ENCODE assay signal across 30 cellular contexts in the genomic region with DNA sequence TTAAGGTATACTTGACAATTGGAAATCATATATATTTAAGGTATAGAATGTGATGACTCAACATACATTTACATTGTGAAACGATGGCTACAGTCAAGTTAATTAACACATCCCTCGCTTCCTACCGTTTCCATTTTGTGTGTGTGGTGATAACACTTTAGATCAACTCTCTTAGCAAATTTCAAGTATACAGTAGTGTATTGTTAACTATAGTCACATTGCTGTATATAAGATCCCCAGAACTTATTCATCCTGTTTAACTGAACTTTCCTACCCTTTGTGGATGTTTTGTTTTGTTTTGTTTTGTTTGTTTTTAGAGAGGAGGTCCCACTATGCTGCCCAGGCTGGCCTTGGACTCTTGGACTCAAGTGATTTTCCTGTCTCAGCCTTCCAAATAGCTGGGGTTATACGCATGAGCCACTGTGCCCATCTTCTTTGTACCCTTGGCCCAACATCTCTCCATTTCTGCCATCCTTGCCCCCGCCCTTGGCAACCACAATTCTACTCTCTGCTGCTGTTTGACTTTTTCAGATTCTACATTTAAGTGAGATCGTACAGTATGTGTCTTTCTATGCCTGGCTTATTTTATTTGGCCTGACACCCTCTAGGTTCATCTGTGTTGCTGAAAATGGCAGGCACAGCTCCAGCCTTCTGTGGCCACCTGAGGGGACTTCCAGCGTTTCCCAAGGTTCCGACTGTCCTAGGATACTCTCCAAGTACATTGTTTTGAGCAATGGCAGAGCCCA.
"Had no signal": no experiment of that assay in that cellular context is flagged by ENCODE, and none has a peak within 500 bp of the region (broad histone marks: within the 10 kb centered on the region; RNA-seq: fewer than 3 reads in every experiment).

No MANE protein-coding gene starts in this region.

- H3K36me3 Mint-ChIP-seq: activated naive CD4-positive, alpha-beta T cell treated with anti-CD3 and anti-CD28 coated beads, Interleukin-2, amount 50 U/mL, for 24 hours had no signal

- H3K4me1 Mint-ChIP-seq: activated B cell treated with CpG ODN at 0.5 μM for 24 hours; activated CD4-positive, alpha-beta T cell treated with anti-CD3 and anti-CD28 coated beads, Interleukin-2, amount 10 ng/mL, durations not matched to agents 24 days and 14 days; activated CD8-positive, alpha-beta memory T cell treated with anti-CD3 and anti-CD28 coated beads, Interleukin-2, amount 10 ng/mL, durations not matched to agents 7 days and 5 days; activated naive CD4-positive, alpha-beta T cell treated with anti-CD3 and anti-CD28 coated beads, Interleukin-2, amount 50 U/mL, for 24 hours had no signal

- ATAC-seq: activated CD8-positive, alpha-beta memory T cell treated with anti-CD3 and anti-CD28 coated beads, Interleukin-2, amount 10 ng/mL, durations not matched to agents 7 days and 5 days; Panc1; Right ventricle myocardium inferior had no signal

- H3K9me3 Mint-ChIP-seq: activated naive CD4-positive, alpha-beta T cell treated with anti-CD3 and anti-CD28 coated beads, Interleukin-2, amount 50 U/mL, for 24 hours; activated T-cell treated with anti-CD3 and anti-CD28 coated beads, Interleukin-2, amount 50 U/mL, for 24 hours had no signal

- H3K4me1 ChIP-seq: breast epithelium had no signal

- H3K4me2 ChIP-seq: KMS-11, SK-N-SH had no signal

- H3K4me3 Mint-ChIP-seq: activated B cell treated with CpG ODN at 0.5 μM for 24 hours; activated CD4-positive, alpha-beta T cell treated with anti-CD3 and anti-CD28 coated beads, Interleukin-2, amount 10 ng/mL, durations not matched to agents 24 days and 14 days; activated CD8-positive, alpha-beta memory T cell treated with anti-CD3 and anti-CD28 coated beads, Interleukin-2, amount 10 ng/mL, durations not matched to agents 7 days and 5 days; activated naive CD4-positive, alpha-beta T cell treated with anti-CD3 and anti-CD28 coated beads, Interleukin-2, amount 50 U/mL, for 24 hours; activated T-cell treated with anti-CD3 and anti-CD28 coated beads, Interleukin-2, amount 50 U/mL, for 24 hours; activated T-helper 1 cell treated with anti-CD3 and anti-CD28 coated beads, Interleukin-12 subunit alpha, Interleukin-12 subunit beta, Interleukin-2, Interleukin-4 antibody, amounts not matched to agents 30 ng/mL and 10 ng/mL and 1 ng/mL, durations not matched to agents 14 hours and 24 hours and 36 hours; T-helper 1 cell treated with Interleukin-12 subunit alpha and Interleukin-12 subunit beta and Interleukin-4 antibody, amounts not matched to agents 30 μg/mL and 1 μg/mL, for 36 hours had no signal

- H3K27me3 ChIP-seq: breast epithelium, MG63, SJCRH30 had no signal

- H3K36me3 ChIP-seq: breast epithelium, MG63, SJCRH30 had no signal

- DNase-seq: activated B cell treated with CpG ODN at 0.5 μM for 24 hours; activated CD4-positive, alpha-beta T cell treated with anti-CD3 and anti-CD28 coated beads for 1 hour; activated CD4-positive, alpha-beta T cell treated with anti-CD3 and anti-CD28 coated beads, Interleukin-2, amount 10 ng/mL, durations not matched to agents 24 days and 14 days; activated CD4-positive, alpha-beta T cell treated with anti-CD3 and anti-CD28 coated beads, Interleukin-2, amount 50 U/mL, for 48 hours; activated CD8-positive, alpha-beta memory T cell treated with anti-CD3 and anti-CD28 coated beads, Interleukin-2, amount 10 ng/mL, durations not matched to agents 7 days and 5 days; activated effector memory CD4-positive, alpha-beta T cell treated with Interleukin-2 at 50 U/mL for 16 hours; activated naive CD4-positive, alpha-beta T cell; aorta; MG63; MV-4-11; NCI-H1092 treated with DMSO at 0.1 percent for 48 hours; NCI-H1417 treated with DMSO at 0.1 percent for 48 hours; NCI-H1694 treated with DMSO at 0.1 percent for 48 hours; NCI-H2029 treated with DMSO at 0.1 percent for 48 hours; NCI-H345; NCI-H510A treated with DMSO at 0.1 percent for 48 hours; NK-92 treated with Interleukin-12 subunit alpha and Interleukin-12 subunit beta, amount 100 ng/mL, for 24 hours; OCI-M1; RPMI8226; SK-N-SH; T-helper 9 cell had no signal

- H3K27me3 Mint-ChIP-seq: activated B cell treated with CpG ODN at 0.5 μM for 24 hours; activated naive CD4-positive, alpha-beta T cell treated with anti-CD3 and anti-CD28 coated beads, Interleukin-2, amount 50 U/mL, for 24 hours; activated T-cell treated with anti-CD3 and anti-CD28 coated beads, Interleukin-2, amount 50 U/mL, for 24 hours had no signal

- H3K27ac Mint-ChIP-seq: activated B cell treated with CpG ODN at 0.5 μM for 24 hours; activated CD4-positive, alpha-beta T cell treated with anti-CD3 and anti-CD28 coated beads, Interleukin-2, amount 10 ng/mL, durations not matched to agents 24 days and 14 days; activated CD8-positive, alpha-beta memory T cell treated with anti-CD3 and anti-CD28 coated beads, Interleukin-2, amount 10 ng/mL, durations not matched to agents 7 days and 5 days; activated T-cell treated with anti-CD3 and anti-CD28 coated beads, Interleukin-2, amount 50 U/mL, for 24 hours; activated T-helper 1 cell treated with anti-CD3 and anti-CD28 coated beads, Interleukin-12 subunit alpha, Interleukin-12 subunit beta, Interleukin-2, Interleukin-4 antibody, amounts not matched to agents 30 ng/mL and 10 ng/mL and 1 ng/mL, durations not matched to agents 14 hours and 24 hours and 36 hours; T-helper 1 cell treated with Interleukin-12 subunit alpha and Interleukin-12 subunit beta and Interleukin-4 antibody, amounts not matched to agents 30 μg/mL and 1 μg/mL, for 36 hours had no signal

- H3K27ac ChIP-seq: breast epithelium, KMS-11, SJCRH30 had no signal

- H3K4me3 ChIP-seq: breast epithelium, MG63, SJCRH30 had no signal

- H3K9ac ChIP-seq: KMS-11, SK-N-SH had no signal

- H3K9me3 ChIP-seq: breast epithelium, MG63, SK-N-SH had no signal
